5 cellular contexts compared by ENCODE assay signal in genomic region chr15:32513378-32513777, GRCh38. TPM values are rescaled to one million over a fixed set of nuclear protein-coding genes. Genes with fewer than 3 reads are reported as not detected.
"Had no signal": no experiment of that assay in that cellular context is flagged by ENCODE, and none has a peak within 500 bp of the region (broad histone marks: within the 10 kb centered on the region; RNA-seq: fewer than 3 reads in every experiment).

No MANE protein-coding gene starts in this region.

RNA-seq across cellular contexts. Expression of gene GOLGA8O, which starts 57.9 kb away (rescaled TPM):
- total RNA-seq: glomerular endothelial cell, kidney epithelial cell, lower leg skin, lower lobe of right lung, lung microvascular endothelial cell had no signal
